ENCODE assay signal across 10 cellular contexts in genomic region chr15:78316211-78317077, GRCh38.
DNase-seq lines count a peak whose midpoint lies in the region; ATAC-seq lines count a peak whose summit lies in the region.
"Had no signal": no experiment of that assay in that cellular context is flagged by ENCODE, and none has a peak within 500 bp of the region (broad histone marks: within the 10 kb centered on the region; RNA-seq: fewer than 3 reads in every experiment).

No MANE protein-coding gene starts in this region.

- H3K9me3 ChIP-seq in muscle layer of duodenum (ENCODE audit: control insufficient read depth in 1 of 2, low read length in 2 of 2) = no peaks in the 10 kb centered on the region

- no peaks in the 10 kb centered on the region for H3K36me3 ChIP-seq in muscle layer of duodenum (ENCODE audit: control insufficient read depth in 1 of 2, insufficient read depth in 2 of 2, low read length in 2 of 2)

- H3K27ac ChIP-seq in cingulate gyrus (ENCODE audit: low read depth, low read length) = peak overlapping the region; percentile 83
- H3K27ac ChIP-seq in muscle layer of duodenum (ENCODE audit: low read length) = peak overlapping the region; percentile 29
- H3K27ac ChIP-seq: C4-2B had no signal

- no peaks in the 10 kb centered on the region for H3K4me1 ChIP-seq in muscle layer of duodenum (ENCODE audit: control insufficient read depth in 1 of 2, insufficient read depth in 2 of 2, low read length in 2 of 2)

- ATAC-seq in HG03108 (IDR thresholded peaks at IDR 0.05; ENCODE audit: unreplicated experiment) (peak; percentile 65), HG03378 (IDR thresholded peaks at IDR 0.05; ENCODE audit: unreplicated experiment) (no peak), GM19023 (IDR thresholded peaks at IDR 0.05; ENCODE audit: unreplicated experiment) (no peak), HG02642 (IDR thresholded peaks at IDR 0.05; ENCODE audit: poor library complexity, unreplicated experiment) (no peak)

- peak; percentile 14 for DNase-seq in COLO668 (lab: John Stamatoyannopoulos, UW; ENCODE audit: unreplicated experiment)
- no peak for DNase-seq in COR-L47 (lab: John Stamatoyannopoulos, UW)
- DNase-seq: stimulated activated naive CD4-positive, alpha-beta T cell treated with Interleukin-2 at 50 U/mL for 16 hours had no signal

- H3K4me3 ChIP-seq in muscle layer of duodenum (ENCODE audit: low read depth in 1 of 2, low read length in 2 of 2) = no peak overlapping the region

- H3K27me3 ChIP-seq in muscle layer of duodenum (ENCODE audit: low read depth, low read length) = no peaks in the 10 kb centered on the region
